Comparison of ENCODE assay signal across 1 cellular context in genomic region chr12:12716845-12717585, GRCh38.
A peak's percentile ranks its signal among the peaks of the same experiment; 100 is the strongest.
TF ChIP-seq lines count a peak whose summit lies in the region.

Gene CDKN1B, plus strand, starts transcription at chr12:12717368. Its CDS starts 472 bp downstream, at chr12:12717840.

TF ChIP-seq in GM12878, 131 proteins besides CTCF, POLR2A, EP300 and RAD21 (continued from another document):
- TF ChIP-seq E2F8 (IDR thresholded peaks at IDR 0.05; ENCODE audit: low read depth, partially characterized antibody) (no peak), NR2C1 (IDR thresholded peaks at IDR 0.05) (no peak), PML (IDR thresholded peaks at IDR 0.05; ENCODE audit: low read length) (peak; percentile 81; the same call in 1 of the 2 replicates), RFX5 (IDR thresholded peaks at IDR 0.05; ENCODE audit: low read depth, low read length) (no peak), SREBF2 (IDR thresholded peaks at IDR 0.05; ENCODE audit: low read length) (no peak), PBX3 (IDR thresholded peaks at IDR 0.05; ENCODE audit: insufficient replicate concordance, low read depth, low read length) (peak; percentile 92), ZZZ3 (IDR thresholded peaks at IDR 0.05; ENCODE audit: control insufficient read depth, insufficient read length, low read depth) (no peak), FOXM1 (IDR thresholded peaks at IDR 0.05; ENCODE audit: low read depth, low read length) (no peak), SMAD5 (IDR thresholded peaks at IDR 0.05; ENCODE audit: low read depth) (peak; percentile 39; the same call in 1 of the 2 replicates), ZNF24 (IDR thresholded peaks at IDR 0.05) (no peak; the same call in 1 of the 2 replicates), TCF12 (IDR thresholded peaks at IDR 0.05; ENCODE audit: low read depth, low read length) (no peak), SMARCA5 (IDR thresholded peaks at IDR 0.05) (no peak), SKIL (IDR thresholded peaks at IDR 0.05; ENCODE audit: low read depth, poor library complexity, severe bottlenecking) (no peak), POLR2AphosphoS5 (IDR thresholded peaks at IDR 0.05; ENCODE audit: low read length) (peak; percentile 88), CUX1 (IDR thresholded peaks at IDR 0.05; ENCODE audit: insufficient replicate concordance, low read depth, low read length) (no peak), NRF1 (conservative IDR thresholded peaks at IDR 0.05; ENCODE audit: low read depth, low read length) (no peak), IKZF2 (IDR thresholded peaks at IDR 0.05) (peak; percentile 77 to 80), CBX3 (IDR thresholded peaks at IDR 0.05; ENCODE audit: borderline replicate concordance, low read depth) (no peak), CEBPZ (IDR thresholded peaks at IDR 0.05; ENCODE audit: low read depth, low read length) (no peak), RELB (IDR thresholded peaks at IDR 0.05; ENCODE audit: low read depth) (peak; percentile 67), MTA2 (IDR thresholded peaks at IDR 0.05; ENCODE audit: low read depth) (no peak), KAT2A (conservative IDR thresholded peaks at IDR 0.05; ENCODE audit: control insufficient read depth, low read depth, low read length) (no peak), RB1 (IDR thresholded peaks at IDR 0.05; ENCODE audit: borderline replicate concordance) (peak; percentile 65; the same call in 1 of the 2 replicates), RAD51 (IDR thresholded peaks at IDR 0.05) (0 out of 2 replicates have a peak, but pooled peaks have one; percentile 21), FOXK2 (IDR thresholded peaks at IDR 0.05) (no peak), STAT3 (IDR thresholded peaks at IDR 0.05; ENCODE audit: low read depth, low read length) (no peak), HDAC2 (IDR thresholded peaks at IDR 0.05) (no peak), SUPT20H (IDR thresholded peaks at IDR 0.05; ENCODE audit: borderline replicate concordance, control insufficient read depth, low read depth, low read length) (no peak), BCL3 (IDR thresholded peaks at IDR 0.05; ENCODE audit: borderline replicate concordance, insufficient read depth, low read depth, low read length, poor library complexity, severe bottlenecking) (peak; percentile 29), HCFC1 (IDR thresholded peaks at IDR 0.05; ENCODE audit: low read length) (no peak), ASH2L (IDR thresholded peaks at IDR 0.05; ENCODE audit: borderline replicate concordance, low read depth) (0 out of 2 replicates have a peak, but pooled peaks have one; percentile 65), IKZF1 (conservative IDR thresholded peaks at IDR 0.05) (peak; percentile 92), CBFB (IDR thresholded peaks at IDR 0.05; ENCODE audit: low read depth) (no peak), ZBTB33 (IDR thresholded peaks at IDR 0.05) (no peak)
